Comparison of ENCODE assay signal across 8 cellular contexts in genomic region chr1:67213164-67213563, GRCh38. TPM values are rescaled to one million over a fixed set of nuclear protein-coding genes. Genes with fewer than 3 reads are reported as not detected.
DNase-seq lines count a peak whose midpoint lies in the region; ATAC-seq and TF ChIP-seq lines count a peak whose summit lies in the region.

No MANE protein-coding gene starts in this region.

- H3K4me3 ChIP-seq in GM12864 (ENCODE audit: low read depth, low read length) (no peak overlapping the region), Peyer's patch (no peak overlapping the region), esophagus squamous epithelium (no peak overlapping the region)

- H3K27me3 ChIP-seq in Peyer's patch (no peaks in the 10 kb centered on the region), foreskin keratinocyte (no peaks in the 10 kb centered on the region), esophagus squamous epithelium (no peaks in the 10 kb centered on the region)

- no peak for TF ChIP-seq POLR2A in Peyer's patch (IDR thresholded peaks at IDR 0.05)
- no peak for TF ChIP-seq POLR2A in esophagus squamous epithelium (IDR thresholded peaks at IDR 0.05)

- H3K36me3 Mint-ChIP-seq in activated T-cell treated with anti-CD3 and anti-CD28 coated beads, Interleukin-2, amount 50 U/mL, for 72 hours (ENCODE audit: insufficient read depth in 2 of 2), result peaks cover 3 to 4% of the 10 kb centered on the region in 2 donors

- H3K9me3 Mint-ChIP-seq in activated T-cell treated with anti-CD3 and anti-CD28 coated beads, Interleukin-2, amount 50 U/mL, for 72 hours, result no peaks in the 10 kb centered on the region

- H3K27ac ChIP-seq in Peyer's patch, result no peak overlapping the region
- H3K27ac ChIP-seq in foreskin keratinocyte, result no peak overlapping the region
- H3K27ac ChIP-seq in esophagus squamous epithelium, result no peak overlapping the region

- H3K4me1 ChIP-seq in Peyer's patch (no peaks in the 10 kb centered on the region), foreskin keratinocyte (no peaks in the 10 kb centered on the region), esophagus squamous epithelium (peaks cover 0 to 28% (median 0%) of the 10 kb centered on the region in 3 donors)

- peak overlapping the region in 1 of 2 donors; percentile 18 for H3K4me3 Mint-ChIP-seq in activated T-cell treated with anti-CD3 and anti-CD28 coated beads, Interleukin-2, amount 50 U/mL, for 72 hours

- H3K27me3 Mint-ChIP-seq in activated T-cell treated with anti-CD3 and anti-CD28 coated beads, Interleukin-2, amount 50 U/mL, for 72 hours (ENCODE audit: low read depth), result no peaks in the 10 kb centered on the region

- TF ChIP-seq CTCF in GM12864 (IDR thresholded peaks at IDR 0.05; ENCODE audit: low read depth, low read length, missing control alignments) (peak; percentile 64), Peyer's patch (IDR thresholded peaks at IDR 0.05) (peak in 4 of 6 experiments; percentile 27 to 31 (median 30)), foreskin keratinocyte (conservative IDR thresholded peaks at IDR 0.05) (peak; percentile 65), esophagus squamous epithelium (IDR thresholded peaks at IDR 0.05) (peak in 3 of 6 experiments; percentile 30 to 66 (median 34))

- peak; percentile 79 for ATAC-seq in foreskin keratinocyte
- no peak for ATAC-seq in activated T-cell treated with anti-CD3 and anti-CD28 coated beads, Interleukin-2, amount 50 U/mL, for 72 hours (replicated peaks in 1 of 2)

- peak; percentile 52 for DNase-seq in ACHN
- no peak for DNase-seq in GM12864 (ENCODE audit: low read depth)
- DNase-seq in Peyer's patch, result no peak
- DNase-seq in foreskin keratinocyte, result no peak
- no peak for DNase-seq in esophagus squamous epithelium (lab: John Stamatoyannopoulos, UW)
- no peak for DNase-seq in activated T-cell treated with anti-CD3 and anti-CD28 coated beads, Interleukin-2, amount 50 U/mL, for 72 hours
- no peak for DNase-seq in ureter (ENCODE audit: low spot score)
- DNase-seq in T-helper 9 cell, result no peak

- in situ Hi-C loops in ACHN (cut with HindIII; ENCODE audit: low pct_ligation_motif_present, low pct_unique_long_range_greater_than_20kb, low sequenced_read_pairs), result no loop called here

- WGBS in esophagus squamous epithelium, 2 donors, result 79 to 96% methylated on average over 3 of the region's 3 CpGs

- no peak overlapping the region for H3K27ac Mint-ChIP-seq in activated T-cell treated with anti-CD3 and anti-CD28 coated beads, Interleukin-2, amount 50 U/mL, for 72 hours

- peaks cover 56% of the 10 kb centered on the region for H3K4me1 Mint-ChIP-seq in activated T-cell treated with anti-CD3 and anti-CD28 coated beads, Interleukin-2, amount 50 U/mL, for 72 hours (ENCODE audit: low read depth)

- H3K9me3 ChIP-seq in Peyer's patch (no peaks in the 10 kb centered on the region), esophagus squamous epithelium (no peaks in the 10 kb centered on the region)

- intact Hi-C loops in esophagus squamous epithelium (cut with DNase I), result loop anchor here (10.0 kb wide), 1 partner anchor 292 kb away; no protein-coding TSS in a partner anchor

- no peaks in the 10 kb centered on the region for H3K36me3 ChIP-seq in Peyer's patch
- no peaks in the 10 kb centered on the region for H3K36me3 ChIP-seq in esophagus squamous epithelium

RNA-seq across cellular contexts. Expression of gene IL23R, which starts 46.9 kb away (rescaled TPM):
- 1 to 10 TPM in 1 of 4 donors, not detected in 3; 1.6 TPM for total RNA-seq in Peyer's patch
- total RNA-seq in foreskin keratinocyte, result not detected in 2 replicates
- polyA plus RNA-seq in foreskin keratinocyte, result not detected in 2 replicates
- total RNA-seq in esophagus squamous epithelium, result under 1 TPM in 2 of 4 donors, not detected in 2; under 0.01 to 0.22 TPM
- 1 to 10 TPM; 3.0 to 8.0 TPM for total RNA-seq in activated T-cell treated with anti-CD3 and anti-CD28 coated beads, Interleukin-2, amount 50 U/mL, for 72 hours
- total RNA-seq in ureter, result 0.18 TPM
